In genomic region chr17:40190197-40191021, GRCh38 we compare ENCODE assay signal across 8 cellular contexts. TPM values are rescaled to one million over a fixed set of nuclear protein-coding genes. Genes with fewer than 3 reads are reported as not detected.
DNase-seq lines count a peak whose midpoint lies in the region; ATAC-seq and TF ChIP-seq lines count a peak whose summit lies in the region.

No MANE protein-coding gene starts in this region.

- H3K27ac ChIP-seq in ascending aorta (no peak overlapping the region), lower lobe of right lung (no peak overlapping the region), thyroid gland (no peak overlapping the region)

- peak; percentile 42 for TF ChIP-seq CTCF in GM12865 (IDR thresholded peaks at IDR 0.05; ENCODE audit: insufficient read depth, low read depth, low read length, missing control alignments)
- peak in 2 of 3 experiments; percentile 6 to 26 for TF ChIP-seq CTCF in ascending aorta (IDR thresholded peaks at IDR 0.05)
- TF ChIP-seq CTCF in lower lobe of right lung (IDR thresholded peaks at IDR 0.05), result no peak
- no peak for TF ChIP-seq CTCF in thyroid gland (IDR thresholded peaks at IDR 0.05)

- no peak for TF ChIP-seq POLR2A in thyroid gland (IDR thresholded peaks at IDR 0.05)

- H3K9me3 ChIP-seq in ascending aorta (no peaks in the 10 kb centered on the region), lower lobe of right lung (no peaks in the 10 kb centered on the region), thyroid gland (no peaks in the 10 kb centered on the region)

- H3K36me3 ChIP-seq in ascending aorta, result no peaks in the 10 kb centered on the region
- peaks cover 7% of the 10 kb centered on the region for H3K36me3 ChIP-seq in lower lobe of right lung
- H3K36me3 ChIP-seq in thyroid gland, result no peaks in the 10 kb centered on the region

- H3K27me3 ChIP-seq in ascending aorta (no peaks in the 10 kb centered on the region), lower lobe of right lung (ENCODE audit: low read depth) (no peaks in the 10 kb centered on the region), thyroid gland (no peaks in the 10 kb centered on the region)

- peak; percentile 26 for DNase-seq in GM12865 (ENCODE audit: low read depth)
- peak; percentile 30 for DNase-seq in NCI-H526 treated with DMSO at 0.1 percent for 48 hours (lab: John Stamatoyannopoulos, UW)
- no peak for DNase-seq in ascending aorta (ENCODE audit: low spot score in 2 of 2)
- no peak for DNase-seq in lower lobe of right lung
- DNase-seq in thyroid gland, result no peak
- DNase-seq in kidney glomerular epithelial cell (lab: John Stamatoyannopoulos, UW), result no peak
- DNase-seq in H4 (ENCODE audit: low spot score), result no peak

- H3K4me1 ChIP-seq in ascending aorta (peaks cover 0 to 6% of the 10 kb centered on the region in 2 donors), lower lobe of right lung (peaks cover 14% of the 10 kb centered on the region), thyroid gland (peaks cover 0 to 12% of the 10 kb centered on the region in 2 donors)

- intact Hi-C loops in ascending aorta (cut with DNase I) (loop anchor here (2.0 kb wide), 1 partner anchor 178 kb away; no protein-coding TSS in a partner anchor), lower lobe of right lung (cut with DNase I) (loop anchor here (10.0 kb wide), 1 partner anchor 104 kb away; no protein-coding TSS in a partner anchor), thyroid gland (cut with DNase I) (no loop called here)

- 78 to 82% methylated on average over 14 to 15 of the region's 15 CpGs for WGBS in thyroid gland, 2 donors

- H3K4me3 ChIP-seq in GM12865 (ENCODE audit: low read depth, low read length), result no peak overlapping the region
- peak overlapping the region in 1 of 2 donors; percentile 64 for H3K4me3 ChIP-seq in ascending aorta
- H3K4me3 ChIP-seq in lower lobe of right lung, result peak overlapping the region; percentile 70
- H3K4me3 ChIP-seq in thyroid gland (replicated peaks in 1 of 3), result no peak overlapping the region

- no peak for ATAC-seq in lower lobe of right lung
- no peak for ATAC-seq in GM19463 (IDR thresholded peaks at IDR 0.05; ENCODE audit: unreplicated experiment)

RNA-seq across cellular contexts. Expression of gene RAPGEFL1, which starts 13.1 kb away (rescaled TPM):
- total RNA-seq in ascending aorta, result 8.7 TPM
- 9.3 TPM for total RNA-seq in lower lobe of right lung
- 1 to 10 TPM; 1.3 to 5.2 (median 4.1) TPM for total RNA-seq in thyroid gland
- 0.23 and 0.74 TPM in 2 replicates for total RNA-seq in H4 (2014; rRNA removed; shearing (Covaris generic))

RNA-seq across cellular contexts. Expression of gene WIPF2, which starts 28.7 kb away (rescaled TPM):
- total RNA-seq in ascending aorta (11.2 TPM), lower lobe of right lung (42.4 TPM), thyroid gland (10 to 100 TPM; 13.2 to 14.6 (median 14.5) TPM)
- total RNA-seq in H4 (2014; rRNA removed; shearing (Covaris generic)), result 3.2 and 6.2 TPM in 2 replicates

RNA-seq across cellular contexts. Expression of gene CASC3, which starts 50.1 kb away (rescaled TPM):
- total RNA-seq in ascending aorta (48.9 TPM), lower lobe of right lung (101 TPM), thyroid gland (100 to 1,000 TPM in 1 of 4 donors, 10 to 100 TPM in 3; 88.2 to 103 (median 95.5) TPM)
- total RNA-seq in H4 (2014; rRNA removed; shearing (Covaris generic)), result 19.5 and 19.9 TPM in 2 replicates

Comparison
In these comparisons a context has a peak if more than half of its experiments do, and no peak if none do; other contexts are left out.
1. DNase-seq: peak in GM12865 (single experiment) and NCI-H526 treated with DMSO at 0.1 percent for 48 hours (single experiment); none in ascending aorta (0 of 2), lower lobe of right lung (single experiment), thyroid gland (0 of 2), kidney glomerular epithelial cell (single experiment) and H4 (single experiment).
2. CTCF ChIP-seq: peak in GM12865 (single experiment) and ascending aorta (2 of 3); none in lower lobe of right lung (single experiment) and thyroid gland (0 of 6).